In the genomic region with DNA sequence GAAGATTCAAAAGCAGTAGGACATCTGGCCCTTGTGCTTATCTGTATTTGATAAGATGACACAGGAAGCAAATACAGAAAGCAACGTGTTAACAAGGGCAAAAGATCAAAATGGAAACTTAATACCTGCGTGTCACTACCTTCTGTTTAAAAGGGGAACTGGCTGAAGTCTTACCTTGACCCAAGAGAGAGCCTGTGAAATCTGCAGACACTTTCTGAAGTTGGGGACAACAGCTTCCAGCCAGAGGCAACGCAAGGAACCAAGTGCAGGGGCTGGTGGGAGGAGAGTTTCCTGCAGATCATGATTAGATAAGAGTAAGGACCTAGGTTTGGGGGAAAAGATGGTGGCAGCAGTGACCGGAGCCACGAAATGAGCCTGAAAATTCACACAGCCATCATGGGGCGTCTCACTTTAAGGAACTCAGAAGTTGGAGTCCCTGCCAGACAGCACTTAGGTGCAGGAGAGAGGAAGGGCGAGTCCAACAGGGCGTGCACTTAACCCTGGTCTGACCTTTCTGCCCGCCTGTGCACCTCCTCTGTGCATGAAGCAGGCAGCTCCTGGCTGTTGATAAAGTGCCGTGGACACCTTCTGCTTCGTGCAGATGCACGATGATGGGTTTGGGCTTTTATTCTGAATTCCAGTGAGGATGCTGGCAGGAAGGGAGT, we compare ENCODE assay signal across 1 cellular context.
TF ChIP-seq lines count a peak whose summit lies in the region.

No MANE protein-coding gene starts in this region.

TF ChIP-seq in K562, 482 proteins besides CTCF, POLR2A, EP300 and RAD21 (continued from another document and continues in another):
- TF ChIP-seq, protein P1, sequence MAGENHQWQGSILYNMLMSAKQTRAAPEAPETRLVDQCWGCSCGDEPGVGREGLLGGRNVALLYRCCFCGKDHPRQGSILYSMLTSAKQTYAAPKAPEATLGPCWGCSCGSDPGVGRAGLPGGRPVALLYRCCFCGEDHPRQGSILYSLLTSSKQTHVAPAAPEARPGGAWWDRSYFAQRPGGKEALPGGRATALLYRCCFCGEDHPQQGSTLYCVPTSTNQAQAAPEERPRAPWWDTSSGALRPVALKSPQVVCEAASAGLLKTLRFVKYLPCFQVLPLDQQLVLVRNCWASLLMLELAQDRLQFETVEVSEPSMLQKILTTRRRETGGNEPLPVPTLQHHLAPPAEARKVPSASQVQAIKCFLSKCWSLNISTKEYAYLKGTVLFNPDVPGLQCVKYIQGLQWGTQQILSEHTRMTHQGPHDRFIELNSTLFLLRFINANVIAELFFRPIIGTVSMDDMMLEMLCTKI (IDR thresholded peaks at IDR 0.05; ENCODE audit: partially characterized antibody): no peak
- TF ChIP-seq, protein P2, sequence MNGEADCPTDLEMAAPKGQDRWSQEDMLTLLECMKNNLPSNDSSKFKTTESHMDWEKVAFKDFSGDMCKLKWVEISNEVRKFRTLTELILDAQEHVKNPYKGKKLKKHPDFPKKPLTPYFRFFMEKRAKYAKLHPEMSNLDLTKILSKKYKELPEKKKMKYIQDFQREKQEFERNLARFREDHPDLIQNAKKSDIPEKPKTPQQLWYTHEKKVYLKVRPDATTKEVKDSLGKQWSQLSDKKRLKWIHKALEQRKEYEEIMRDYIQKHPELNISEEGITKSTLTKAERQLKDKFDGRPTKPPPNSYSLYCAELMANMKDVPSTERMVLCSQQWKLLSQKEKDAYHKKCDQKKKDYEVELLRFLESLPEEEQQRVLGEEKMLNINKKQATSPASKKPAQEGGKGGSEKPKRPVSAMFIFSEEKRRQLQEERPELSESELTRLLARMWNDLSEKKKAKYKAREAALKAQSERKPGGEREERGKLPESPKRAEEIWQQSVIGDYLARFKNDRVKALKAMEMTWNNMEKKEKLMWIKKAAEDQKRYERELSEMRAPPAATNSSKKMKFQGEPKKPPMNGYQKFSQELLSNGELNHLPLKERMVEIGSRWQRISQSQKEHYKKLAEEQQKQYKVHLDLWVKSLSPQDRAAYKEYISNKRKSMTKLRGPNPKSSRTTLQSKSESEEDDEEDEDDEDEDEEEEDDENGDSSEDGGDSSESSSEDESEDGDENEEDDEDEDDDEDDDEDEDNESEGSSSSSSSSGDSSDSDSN (IDR thresholded peaks at IDR 0.05; ENCODE audit: borderline replicate concordance in 1 of 2, low read depth in 2 of 2, low read length in 2 of 2): 0 out of 4 replicates have a peak, but pooled peaks of 1 of the 2 experiments have one; percentile 26
- TF ChIP-seq, protein P3, sequence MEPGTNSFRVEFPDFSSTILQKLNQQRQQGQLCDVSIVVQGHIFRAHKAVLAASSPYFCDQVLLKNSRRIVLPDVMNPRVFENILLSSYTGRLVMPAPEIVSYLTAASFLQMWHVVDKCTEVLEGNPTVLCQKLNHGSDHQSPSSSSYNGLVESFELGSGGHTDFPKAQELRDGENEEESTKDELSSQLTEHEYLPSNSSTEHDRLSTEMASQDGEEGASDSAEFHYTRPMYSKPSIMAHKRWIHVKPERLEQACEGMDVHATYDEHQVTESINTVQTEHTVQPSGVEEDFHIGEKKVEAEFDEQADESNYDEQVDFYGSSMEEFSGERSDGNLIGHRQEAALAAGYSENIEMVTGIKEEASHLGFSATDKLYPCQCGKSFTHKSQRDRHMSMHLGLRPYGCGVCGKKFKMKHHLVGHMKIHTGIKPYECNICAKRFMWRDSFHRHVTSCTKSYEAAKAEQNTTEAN (CRISPR knock-in tag; IDR thresholded peaks at IDR 0.05): no peak
- TF ChIP-seq ELF2 (CRISPR knock-in tag; IDR thresholded peaks at IDR 0.05) (no peak; the same call in 1 of the 2 replicates), E2F3 (CRISPR knock-in tag; IDR thresholded peaks at IDR 0.05) (no peak), NR1H2 (CRISPR knock-in tag; IDR thresholded peaks at IDR 0.05) (no peak), ZNF311 (CRISPR knock-in tag; IDR thresholded peaks at IDR 0.05) (peak; percentile 68), SRF (CRISPR knock-in tag; IDR thresholded peaks at IDR 0.05) (peak in 1 of 2 experiments; percentile 36; a peak in 1 of 4 replicates), TOE1 (IDR thresholded peaks at IDR 0.05; ENCODE audit: borderline replicate concordance) (0 out of 2 replicates have a peak, but pooled peaks have one; percentile 36), TOE1 (CRISPR knock-in tag; IDR thresholded peaks at IDR 0.05; ENCODE audit: borderline replicate concordance, low read depth) (no peak), CXXC5 (CRISPR knock-in tag; IDR thresholded peaks at IDR 0.05) (peak; percentile 83), ZNF778 (CRISPR knock-in tag; IDR thresholded peaks at IDR 0.05) (no peak), ZNF324 (CRISPR knock-in tag; IDR thresholded peaks at IDR 0.05) (0 out of 2 replicates have a peak, but pooled peaks have one; percentile 2), CREBBP (IDR thresholded peaks at IDR 0.05; ENCODE audit: low read depth, low read length) (no peak), GTF2F1 (IDR thresholded peaks at IDR 0.05; ENCODE audit: low read depth, low read length) (no peak), TFAM (CRISPR knock-in tag; conservative IDR thresholded peaks at IDR 0.05) (no peak), ZNF79 (CRISPR knock-in tag; IDR thresholded peaks at IDR 0.05; ENCODE audit: low read depth) (no peak), RBM39 (optimal IDR thresholded peaks at IDR 0.05; ENCODE audit: low read depth, low read length) (no peak), POLR3G (IDR thresholded peaks at IDR 0.05; ENCODE audit: extremely low read depth, insufficient read length, insufficient replicate concordance) (no peak), SAFB2 (IDR thresholded peaks at IDR 0.05; ENCODE audit: borderline replicate concordance, low read depth, low read length, severe bottlenecking) (no peak), CHD4 (IDR thresholded peaks at IDR 0.05; ENCODE audit: insufficient read depth, insufficient replicate concordance, low read depth, low read length, poor library complexity, severe bottlenecking) (no peak), ZNF175 (CRISPR knock-in tag; IDR thresholded peaks at IDR 0.05; ENCODE audit: low read depth) (no peak), NCOA6 (IDR thresholded peaks at IDR 0.05) (no peak), HCFC1 (IDR thresholded peaks at IDR 0.05; ENCODE audit: low read depth, low read length) (no peak), BRCA1 (IDR thresholded peaks at IDR 0.05) (no peak), BRCA1 (CRISPR knock-in tag; IDR thresholded peaks at IDR 0.05) (no peak), ZNF444 (CRISPR knock-in tag; IDR thresholded peaks at IDR 0.05) (no peak), ZNF780A (CRISPR knock-in tag; IDR thresholded peaks at IDR 0.05) (no peak), ZNF766 (CRISPR knock-in tag; conservative IDR thresholded peaks at IDR 0.05) (peak; percentile 68; the same call in 1 of the 2 replicates), NCOR1 (IDR thresholded peaks at IDR 0.05) (peak; percentile 83), FOS (IDR thresholded peaks at IDR 0.05; ENCODE audit: extremely low read depth, insufficient read length) (no peak), BCOR (IDR thresholded peaks at IDR 0.05) (peak; percentile 43; the same call in 1 of the 2 replicates), FOXK2 (conservative IDR thresholded peaks at IDR 0.05 in 1 of 2, IDR thresholded peaks at IDR 0.05 in 1 of 2; ENCODE audit: low read depth in 2 of 2) (peak in 1 of 2 experiments; percentile 47; a peak in 1 of 4 replicates), ZBTB17 (CRISPR knock-in tag; IDR thresholded peaks at IDR 0.05) (no peak)
- TF ChIP-seq, protein P4, sequence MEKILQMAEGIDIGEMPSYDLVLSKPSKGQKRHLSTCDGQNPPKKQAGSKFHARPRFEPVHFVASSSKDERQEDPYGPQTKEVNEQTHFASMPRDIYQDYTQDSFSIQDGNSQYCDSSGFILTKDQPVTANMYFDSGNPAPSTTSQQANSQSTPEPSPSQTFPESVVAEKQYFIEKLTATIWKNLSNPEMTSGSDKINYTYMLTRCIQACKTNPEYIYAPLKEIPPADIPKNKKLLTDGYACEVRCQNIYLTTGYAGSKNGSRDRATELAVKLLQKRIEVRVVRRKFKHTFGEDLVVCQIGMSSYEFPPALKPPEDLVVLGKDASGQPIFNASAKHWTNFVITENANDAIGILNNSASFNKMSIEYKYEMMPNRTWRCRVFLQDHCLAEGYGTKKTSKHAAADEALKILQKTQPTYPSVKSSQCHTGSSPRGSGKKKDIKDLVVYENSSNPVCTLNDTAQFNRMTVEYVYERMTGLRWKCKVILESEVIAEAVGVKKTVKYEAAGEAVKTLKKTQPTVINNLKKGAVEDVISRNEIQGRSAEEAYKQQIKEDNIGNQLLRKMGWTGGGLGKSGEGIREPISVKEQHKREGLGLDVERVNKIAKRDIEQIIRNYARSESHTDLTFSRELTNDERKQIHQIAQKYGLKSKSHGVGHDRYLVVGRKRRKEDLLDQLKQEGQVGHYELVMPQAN (IDR thresholded peaks at IDR 0.05; ENCODE audit: borderline replicate concordance): no peak
- TF ChIP-seq, protein P5, sequence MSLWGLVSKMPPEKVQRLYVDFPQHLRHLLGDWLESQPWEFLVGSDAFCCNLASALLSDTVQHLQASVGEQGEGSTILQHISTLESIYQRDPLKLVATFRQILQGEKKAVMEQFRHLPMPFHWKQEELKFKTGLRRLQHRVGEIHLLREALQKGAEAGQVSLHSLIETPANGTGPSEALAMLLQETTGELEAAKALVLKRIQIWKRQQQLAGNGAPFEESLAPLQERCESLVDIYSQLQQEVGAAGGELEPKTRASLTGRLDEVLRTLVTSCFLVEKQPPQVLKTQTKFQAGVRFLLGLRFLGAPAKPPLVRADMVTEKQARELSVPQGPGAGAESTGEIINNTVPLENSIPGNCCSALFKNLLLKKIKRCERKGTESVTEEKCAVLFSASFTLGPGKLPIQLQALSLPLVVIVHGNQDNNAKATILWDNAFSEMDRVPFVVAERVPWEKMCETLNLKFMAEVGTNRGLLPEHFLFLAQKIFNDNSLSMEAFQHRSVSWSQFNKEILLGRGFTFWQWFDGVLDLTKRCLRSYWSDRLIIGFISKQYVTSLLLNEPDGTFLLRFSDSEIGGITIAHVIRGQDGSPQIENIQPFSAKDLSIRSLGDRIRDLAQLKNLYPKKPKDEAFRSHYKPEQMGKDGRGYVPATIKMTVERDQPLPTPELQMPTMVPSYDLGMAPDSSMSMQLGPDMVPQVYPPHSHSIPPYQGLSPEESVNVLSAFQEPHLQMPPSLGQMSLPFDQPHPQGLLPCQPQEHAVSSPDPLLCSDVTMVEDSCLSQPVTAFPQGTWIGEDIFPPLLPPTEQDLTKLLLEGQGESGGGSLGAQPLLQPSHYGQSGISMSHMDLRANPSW (CRISPR knock-in tag; IDR thresholded peaks at IDR 0.05): no peak
- TF ChIP-seq, protein P6, sequence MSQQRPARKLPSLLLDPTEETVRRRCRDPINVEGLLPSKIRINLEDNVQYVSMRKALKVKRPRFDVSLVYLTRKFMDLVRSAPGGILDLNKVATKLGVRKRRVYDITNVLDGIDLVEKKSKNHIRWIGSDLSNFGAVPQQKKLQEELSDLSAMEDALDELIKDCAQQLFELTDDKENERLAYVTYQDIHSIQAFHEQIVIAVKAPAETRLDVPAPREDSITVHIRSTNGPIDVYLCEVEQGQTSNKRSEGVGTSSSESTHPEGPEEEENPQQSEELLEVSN (IDR thresholded peaks at IDR 0.05; ENCODE audit: borderline replicate concordance in 1 of 2, extremely low read depth in 1 of 2, insufficient read depth in 1 of 2, insufficient read length in 1 of 2, low read depth in 1 of 2, low read length in 1 of 2, poor library complexity in 1 of 2, severe bottlenecking in 1 of 2): peak; percentile 15 to 32
- TF ChIP-seq, protein P7, sequence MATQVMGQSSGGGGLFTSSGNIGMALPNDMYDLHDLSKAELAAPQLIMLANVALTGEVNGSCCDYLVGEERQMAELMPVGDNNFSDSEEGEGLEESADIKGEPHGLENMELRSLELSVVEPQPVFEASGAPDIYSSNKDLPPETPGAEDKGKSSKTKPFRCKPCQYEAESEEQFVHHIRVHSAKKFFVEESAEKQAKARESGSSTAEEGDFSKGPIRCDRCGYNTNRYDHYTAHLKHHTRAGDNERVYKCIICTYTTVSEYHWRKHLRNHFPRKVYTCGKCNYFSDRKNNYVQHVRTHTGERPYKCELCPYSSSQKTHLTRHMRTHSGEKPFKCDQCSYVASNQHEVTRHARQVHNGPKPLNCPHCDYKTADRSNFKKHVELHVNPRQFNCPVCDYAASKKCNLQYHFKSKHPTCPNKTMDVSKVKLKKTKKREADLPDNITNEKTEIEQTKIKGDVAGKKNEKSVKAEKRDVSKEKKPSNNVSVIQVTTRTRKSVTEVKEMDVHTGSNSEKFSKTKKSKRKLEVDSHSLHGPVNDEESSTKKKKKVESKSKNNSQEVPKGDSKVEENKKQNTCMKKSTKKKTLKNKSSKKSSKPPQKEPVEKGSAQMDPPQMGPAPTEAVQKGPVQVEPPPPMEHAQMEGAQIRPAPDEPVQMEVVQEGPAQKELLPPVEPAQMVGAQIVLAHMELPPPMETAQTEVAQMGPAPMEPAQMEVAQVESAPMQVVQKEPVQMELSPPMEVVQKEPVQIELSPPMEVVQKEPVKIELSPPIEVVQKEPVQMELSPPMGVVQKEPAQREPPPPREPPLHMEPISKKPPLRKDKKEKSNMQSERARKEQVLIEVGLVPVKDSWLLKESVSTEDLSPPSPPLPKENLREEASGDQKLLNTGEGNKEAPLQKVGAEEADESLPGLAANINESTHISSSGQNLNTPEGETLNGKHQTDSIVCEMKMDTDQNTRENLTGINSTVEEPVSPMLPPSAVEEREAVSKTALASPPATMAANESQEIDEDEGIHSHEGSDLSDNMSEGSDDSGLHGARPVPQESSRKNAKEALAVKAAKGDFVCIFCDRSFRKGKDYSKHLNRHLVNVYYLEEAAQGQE (CRISPR knock-in tag; IDR thresholded peaks at IDR 0.05; ENCODE audit: low read depth): no peak
- TF ChIP-seq, protein P8, sequence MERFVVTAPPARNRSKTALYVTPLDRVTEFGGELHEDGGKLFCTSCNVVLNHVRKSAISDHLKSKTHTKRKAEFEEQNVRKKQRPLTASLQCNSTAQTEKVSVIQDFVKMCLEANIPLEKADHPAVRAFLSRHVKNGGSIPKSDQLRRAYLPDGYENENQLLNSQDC (CRISPR knock-in tag; IDR thresholded peaks at IDR 0.05): no peak; the same call in 1 of the 2 replicates
- TF ChIP-seq, protein P9, sequence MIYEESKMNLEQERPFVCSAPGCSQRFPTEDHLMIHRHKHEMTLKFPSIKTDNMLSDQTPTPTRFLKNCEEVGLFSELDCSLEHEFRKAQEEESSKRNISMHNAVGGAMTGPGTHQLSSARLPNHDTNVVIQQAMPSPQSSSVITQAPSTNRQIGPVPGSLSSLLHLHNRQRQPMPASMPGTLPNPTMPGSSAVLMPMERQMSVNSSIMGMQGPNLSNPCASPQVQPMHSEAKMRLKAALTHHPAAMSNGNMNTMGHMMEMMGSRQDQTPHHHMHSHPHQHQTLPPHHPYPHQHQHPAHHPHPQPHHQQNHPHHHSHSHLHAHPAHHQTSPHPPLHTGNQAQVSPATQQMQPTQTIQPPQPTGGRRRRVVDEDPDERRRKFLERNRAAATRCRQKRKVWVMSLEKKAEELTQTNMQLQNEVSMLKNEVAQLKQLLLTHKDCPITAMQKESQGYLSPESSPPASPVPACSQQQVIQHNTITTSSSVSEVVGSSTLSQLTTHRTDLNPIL (CRISPR knock-in tag; IDR thresholded peaks at IDR 0.05): no peak
- TF ChIP-seq, protein P10, sequence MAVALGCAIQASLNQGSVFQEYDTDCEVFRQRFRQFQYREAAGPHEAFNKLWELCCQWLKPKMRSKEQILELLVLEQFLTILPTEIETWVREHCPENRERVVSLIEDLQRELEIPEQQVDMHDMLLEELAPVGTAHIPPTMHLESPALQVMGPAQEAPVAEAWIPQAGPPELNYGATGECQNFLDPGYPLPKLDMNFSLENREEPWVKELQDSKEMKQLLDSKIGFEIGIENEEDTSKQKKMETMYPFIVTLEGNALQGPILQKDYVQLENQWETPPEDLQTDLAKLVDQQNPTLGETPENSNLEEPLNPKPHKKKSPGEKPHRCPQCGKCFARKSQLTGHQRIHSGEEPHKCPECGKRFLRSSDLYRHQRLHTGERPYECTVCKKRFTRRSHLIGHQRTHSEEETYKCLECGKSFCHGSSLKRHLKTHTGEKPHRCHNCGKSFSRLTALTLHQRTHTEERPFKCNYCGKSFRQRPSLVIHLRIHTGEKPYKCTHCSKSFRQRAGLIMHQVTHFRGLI (CRISPR knock-in tag; IDR thresholded peaks at IDR 0.05): 0 out of 2 replicates have a peak, but pooled peaks have one; percentile 69
